Comparison of ENCODE assay signal across 8 cellular contexts in genomic region chr1:26305667-26306289, GRCh38. TPM values are rescaled to one million over a fixed set of nuclear protein-coding genes. Genes with fewer than 3 reads are reported as not detected.
A peak's percentile ranks its signal among the peaks of the same experiment; 100 is the strongest.
DNase-seq lines count a peak whose midpoint lies in the region; ATAC-seq, FAIRE-seq and TF ChIP-seq lines count a peak whose summit lies in the region.

No MANE protein-coding gene starts in this region.

- H3K27me3 ChIP-seq in H9 (ENCODE audit: insufficient read depth, low read length) (no peaks in the 10 kb centered on the region), SK-N-SH (ENCODE audit: insufficient read depth) (no peaks in the 10 kb centered on the region; the same call in 1 of the 2 replicates), small intestine (ENCODE audit: control insufficient read depth in 2 of 2, insufficient read depth in 2 of 2, low read length in 2 of 2) (no peaks in the 10 kb centered on the region)

- H3K9me2 ChIP-seq in SK-N-SH: no peaks in the 10 kb centered on the region

- H3K4me3 ChIP-seq in AG04449 (ENCODE audit: low read depth, low read length) (peak overlapping the region; percentile 94), SK-N-SH (ENCODE audit: low read depth in 2 of 2, low read length in 1 of 2) (peak overlapping the region; percentile 81 to 92), fibroblast of villous mesenchyme (ENCODE audit: low read depth, low read length) (peak overlapping the region; percentile 89), small intestine (ENCODE audit: low read depth in 1 of 2, low read length in 2 of 2) (peak overlapping the region; percentile 77 to 79)

- H3K9ac ChIP-seq in H9 (ENCODE audit: extremely low read depth, insufficient read length, low read length): peak overlapping the region; percentile 41
- peak overlapping the region; percentile 88 for H3K9ac ChIP-seq in SK-N-SH

- TF ChIP-seq EP300 in SK-N-SH (IDR thresholded peaks at IDR 0.05; ENCODE audit: borderline replicate concordance in 1 of 2, low read depth in 1 of 2, low read length in 1 of 2): no peak

- peaks cover 16 to 17% of the 10 kb centered on the region in 2 experiments for H3K4me1 Mint-ChIP-seq in H9

- H2BK5ac ChIP-seq in H9 (ENCODE audit: insufficient read length, low read length): no peak overlapping the region

- H3K14ac ChIP-seq in H9 (ENCODE audit: insufficient read depth, low read length): no peak overlapping the region

- no peak for TF ChIP-seq CTCF in AG04449 (IDR thresholded peaks at IDR 0.05; ENCODE audit: insufficient read depth, low read length, missing control alignments)
- TF ChIP-seq CTCF in H9 (conservative IDR thresholded peaks at IDR 0.05): no peak
- TF ChIP-seq CTCF in SK-N-SH (IDR thresholded peaks at IDR 0.05): no peak
- TF ChIP-seq CTCF in fibroblast of villous mesenchyme (IDR thresholded peaks at IDR 0.05; ENCODE audit: insufficient read depth, low read depth, low read length): no peak

- CTCF ChIA-PET in AG04449 (lab: Yijun Ruan, JAX): interaction anchor here (0.7 to 14.7 kb wide), 6 partner anchors 15 to 943 kb away, joined by 3 to 139 read pairs (median 4); partner anchors contain the start of gene CD52
- CTCF ChIA-PET in SK-N-SH (lab: Yijun Ruan, JAX): interaction anchor here (1.3 to 5.6 kb wide), 4 partner anchors 16 to 111 kb away, joined by 3 to 41 read pairs (median 10); no protein-coding TSS in a partner anchor

- H4K5ac ChIP-seq in H9 (ENCODE audit: insufficient read length, low read depth, low read length): no peak overlapping the region

- POLR2A ChIA-PET in AG04449 (lab: Yijun Ruan, JAX) (no interaction called here), SK-N-SH (lab: Yijun Ruan, JAX) (no interaction called here)

- no peaks in the 10 kb centered on the region for H3K27me3 Mint-ChIP-seq in H9 (ENCODE audit: low read depth)

- no peak overlapping the region for H3K23ac ChIP-seq in H9 (ENCODE audit: insufficient read length, low read depth, low read length)

- H3K18ac ChIP-seq in H9 (ENCODE audit: insufficient read length, low read depth, low read length): no peak overlapping the region

- H4K91ac ChIP-seq in H9 (ENCODE audit: insufficient read length, low read depth, low read length): no peak overlapping the region

- H2AK5ac ChIP-seq in H9 (ENCODE audit: insufficient read length, low read length): no peak overlapping the region

- H3K27ac Mint-ChIP-seq in H9: peak overlapping the region; percentile 21 to 98 (median 96); a peak in 6 of 7 replicates

- H3K36me3 Mint-ChIP-seq in H9 (ENCODE audit: insufficient read depth in 1 of 3, low read depth in 3 of 3): no peaks in the 10 kb centered on the region

- ATAC-seq in GM18520 (IDR thresholded peaks at IDR 0.05; ENCODE audit: unreplicated experiment) (no peak), GM19455 (IDR thresholded peaks at IDR 0.05; ENCODE audit: unreplicated experiment) (no peak)

- H3K4me3 Mint-ChIP-seq in H9: peak overlapping the region; percentile 98 to 99

- H3K4me1 ChIP-seq in H9 (ENCODE audit: insufficient read depth, low read length) (0 out of 2 replicates have a peak, but pooled peaks cover 3% of the 10 kb centered on the region), SK-N-SH (ENCODE audit: control insufficient read depth in 1 of 2, insufficient read depth in 2 of 2, low read depth in 1 of 2, low read length in 1 of 2) (peaks cover 0 to 9% of the 10 kb centered on the region in 2 experiments; a peak in 1 of 4 replicates), small intestine (ENCODE audit: control insufficient read depth in 2 of 2, insufficient read depth in 1 of 2, low read depth in 1 of 2, low read length in 1 of 2) (peaks cover 0 to 2% of the 10 kb centered on the region in 2 donors)

- H2BK20ac ChIP-seq in H9 (ENCODE audit: low read depth, low read length, poor library complexity, severe bottlenecking): no peak overlapping the region

- H3K9me3 ChIP-seq in H9 (ENCODE audit: control insufficient read depth, low read depth, low read length) (no peaks in the 10 kb centered on the region), SK-N-SH (no peaks in the 10 kb centered on the region), small intestine (ENCODE audit: control insufficient read depth, low read depth) (no peaks in the 10 kb centered on the region)

- H3K56ac ChIP-seq in H9 (ENCODE audit: insufficient read length, low read depth, low read length): no peak overlapping the region

- H4K8ac ChIP-seq in H9 (replicated peaks; ENCODE audit: insufficient read length, low read depth, low read length): no peak overlapping the region

- H2AFZ ChIP-seq in H9 (ENCODE audit: low read length) (no peak overlapping the region), SK-N-SH (ENCODE audit: low read depth) (peak overlapping the region; percentile 95)

- H2BK120ac ChIP-seq in H9 (ENCODE audit: low read depth, low read length, poor library complexity, severe bottlenecking): no peak overlapping the region

- no peaks in the 10 kb centered on the region for H3K36me3 ChIP-seq in SK-N-SH (replicated peaks in 1 of 2; ENCODE audit: control insufficient read depth in 1 of 2, insufficient read depth in 2 of 2, low read length in 1 of 2)
- H3K36me3 ChIP-seq in small intestine (ENCODE audit: control insufficient read depth in 2 of 2, insufficient read depth in 2 of 2, low read length in 2 of 2): no peaks in the 10 kb centered on the region

- FAIRE-seq in small intestine (lab: Jason Lieb, UNC): no peak

- no peak for TF ChIP-seq RAD21 in SK-N-SH (IDR thresholded peaks at IDR 0.05; ENCODE audit: low read length)

- H3K4me2 ChIP-seq in H9 (ENCODE audit: insufficient read depth, insufficient read length, low read length) (peak overlapping the region; percentile 77), SK-N-SH (peak overlapping the region; percentile 98)

- H3K23me2 ChIP-seq in H9 (ENCODE audit: insufficient read length, low read depth, low read length, poor library complexity, severe bottlenecking): peaks cover 3% of the 10 kb centered on the region

- H2BK12ac ChIP-seq in H9 (ENCODE audit: insufficient read length, low read depth, low read length): no peak overlapping the region

- H3T11ph ChIP-seq in H9 (ENCODE audit: low read length): no peak overlapping the region

- 100% methylated on average over 2 of the region's 8 CpGs for WGBS in H9 (ENCODE audit: extremely low coverage, insufficient read length, low lambda C conversion rate)
- 16% methylated on average over 8 of the region's 8 CpGs for WGBS in SK-N-SH (ENCODE audit: low lambda C conversion rate)
- 15 to 27% (median 20%) methylated on average over 8 of the region's 8 CpGs for WGBS in small intestine, 3 donors

- no peak overlapping the region for H2BK15ac ChIP-seq in H9 (ENCODE audit: low read depth, low read length)

- no peak overlapping the region for H3K4ac ChIP-seq in H9 (ENCODE audit: low read depth, low read length)

- H3K79me2 ChIP-seq in H9 (ENCODE audit: insufficient read depth, low read length): no peaks in the 10 kb centered on the region
- H3K79me2 ChIP-seq in SK-N-SH (ENCODE audit: insufficient read depth): peaks cover 8% of the 10 kb centered on the region; the same call in 1 of the 2 replicates

- H3K9me3 Mint-ChIP-seq in H9: no peaks in the 10 kb centered on the region

- H3K27ac ChIP-seq in H9 (ENCODE audit: insufficient read length, low read depth, low read length): no peak overlapping the region
- peak overlapping the region; percentile 12 to 27; a peak in 2 of 4 replicates for H3K27ac ChIP-seq in SK-N-SH (ENCODE audit: low read depth in 2 of 2, low read length in 1 of 2)
- H3K27ac ChIP-seq in small intestine (ENCODE audit: low read depth in 1 of 2, low read length in 1 of 2): peak overlapping the region in 1 of 2 donors; percentile 29

- H4K20me1 ChIP-seq in H9 (ENCODE audit: control insufficient read depth, insufficient read depth, insufficient read length) (no peaks in the 10 kb centered on the region), SK-N-SH (ENCODE audit: insufficient read depth) (no peaks in the 10 kb centered on the region)

- no peaks in the 10 kb centered on the region for H3F3A ChIP-seq in SK-N-SH (replicated peaks; ENCODE audit: insufficient read depth)

- DNase-seq in AG04449 (ENCODE audit: low read depth, low spot score) (no peak), H9 (no peak), SK-N-SH (no peak), fibroblast of villous mesenchyme (ENCODE audit: low read depth) (no peak), small intestine (no peak), GM19238 (ENCODE audit: insufficient read length, low spot score) (no peak)

- no peaks in the 10 kb centered on the region for H3K79me1 ChIP-seq in H9 (ENCODE audit: insufficient read depth, low read depth, low read length, poor library complexity, severe bottlenecking)

TF ChIP-seq in SK-N-SH, 30 proteins besides CTCF, POLR2A, EP300 and RAD21:
- TF ChIP-seq POLR2AphosphoS5 (IDR thresholded peaks at IDR 0.05; ENCODE audit: low read depth, low read length): no peak

RNA-seq across cellular contexts. Expression of gene UBXN11, which starts 0.7 kb away (rescaled TPM):
- total RNA-seq in H9 (2021) (13.1 and 13.7 TPM in 2 replicates), fibroblast of villous mesenchyme (2.9 and 5.6 TPM in 2 replicates)
- polyA plus RNA-seq in SK-N-SH (2012; rRNA removed) (30.6 and 35.3 TPM in 2 replicates), small intestine (10 to 100 TPM in 1 of 3 donors, 1 to 10 TPM in 2; 1.1 to 20.2 (median 2.7) TPM)
- 5.8 and 8.5 TPM in 2 replicates for polyA plus RNA-seq in SK-N-SH (2012; cell fraction: cytosol; rRNA removed)
- polyA plus RNA-seq in SK-N-SH (2012; cell fraction: nucleus; rRNA removed): 201 and 211 TPM in 2 replicates

RNA-seq across cellular contexts. Expression of gene CD52, which starts 12.0 kb away (rescaled TPM):
- total RNA-seq in H9 (2021) (3.8 and 4.1 TPM in 2 replicates), fibroblast of villous mesenchyme (not detected in 2 replicates)
- polyA plus RNA-seq in SK-N-SH (2012; rRNA removed) (not detected in 2 replicates), small intestine (100 to 1,000 TPM in 1 of 3 donors, 10 to 100 TPM in 2; 31.1 to 116 (median 42.5) TPM)
- polyA plus RNA-seq in SK-N-SH (2012; cell fraction: cytosol; rRNA removed): not detected in 2 replicates
- not detected in 2 replicates for polyA plus RNA-seq in SK-N-SH (2012; cell fraction: nucleus; rRNA removed)

RNA-seq across cellular contexts. Expression of gene SH3BGRL3, which starts 25.9 kb away (rescaled TPM):
- total RNA-seq in H9 (2021) (86.2 and 86.3 TPM in 2 replicates), fibroblast of villous mesenchyme (18.1 and 26.4 TPM in 2 replicates)
- polyA plus RNA-seq in SK-N-SH (2012; rRNA removed) (131 and 202 TPM in 2 replicates), small intestine (100 to 1,000 TPM; 157 to 238 (median 199) TPM)
- polyA plus RNA-seq in SK-N-SH (2012; cell fraction: cytosol; rRNA removed): 152 and 168 TPM in 2 replicates
- polyA plus RNA-seq in SK-N-SH (2012; cell fraction: nucleus; rRNA removed): 42.7 and 49.7 TPM in 2 replicates

RNA-seq across cellular contexts. Expression of gene CRYBG2, which starts 48.2 kb away (rescaled TPM):
- total RNA-seq in H9 (2021) (11.8 and 12.8 TPM in 2 replicates), fibroblast of villous mesenchyme (not detected in 2 replicates)
- polyA plus RNA-seq in SK-N-SH (2012; rRNA removed) (0.08 and 0.49 TPM in 2 replicates), small intestine (100 to 1,000 TPM in 2 of 3 donors, 1 to 10 TPM in 1; 6.7 to 267 (median 121) TPM)
- 0.04 and 0.13 TPM in 2 replicates for polyA plus RNA-seq in SK-N-SH (2012; cell fraction: cytosol; rRNA removed)
- polyA plus RNA-seq in SK-N-SH (2012; cell fraction: nucleus; rRNA removed): 0.27 and 0.93 TPM in 2 replicates
